12 cellular contexts compared by ENCODE assay signal in genomic region chr14:68736519-68736918, GRCh38. TPM values are rescaled to one million over a fixed set of nuclear protein-coding genes. Genes with fewer than 3 reads are reported as not detected.
DNase-seq lines count a peak whose midpoint lies in the region; ATAC-seq and TF ChIP-seq lines count a peak whose summit lies in the region.
"Had no signal": no experiment of that assay in that cellular context is flagged by ENCODE, and none has a peak within 500 bp of the region (broad histone marks: within the 10 kb centered on the region; RNA-seq: fewer than 3 reads in every experiment).

No MANE protein-coding gene starts in this region.

- no peaks in the 10 kb centered on the region for H3K36me3 ChIP-seq in GM23248 (ENCODE audit: low read depth)
- H3K36me3 ChIP-seq in lower lobe of right lung: no peaks in the 10 kb centered on the region

- H3K79me2 ChIP-seq in GM23248 (ENCODE audit: insufficient read depth): no peaks in the 10 kb centered on the region

- H4K20me1 ChIP-seq in GM23248 (ENCODE audit: insufficient read depth): no peaks in the 10 kb centered on the region

- WGBS in GM23248 (ENCODE audit: low coverage in 1 of 2, low lambda C conversion rate in 2 of 2, missing lambda C conversion rate in 2 of 2), 2 experiments: 38 to 40% methylated on average over 8 of the region's 8 CpGs

- peak overlapping the region; percentile 82 for H2AFZ ChIP-seq in GM23248

- H3K27ac ChIP-seq in GM23248: no peak overlapping the region
- H3K27ac ChIP-seq in lower lobe of right lung: peak overlapping the region; percentile 60
- H3K27ac ChIP-seq in skin epidermis: peak overlapping the region in 17 of 21 experiments; percentile 22 to 87 (median 50)
- H3K27ac ChIP-seq: KMS-11, SK-N-MC had no signal

- in situ Hi-C loops in GM23248 (cut with MboI): no loop called here

- TF ChIP-seq CTCF in lower lobe of right lung (IDR thresholded peaks at IDR 0.05): no peak

- H3K4me1 ChIP-seq in GM23248 (ENCODE audit: insufficient read depth) (no peaks in the 10 kb centered on the region; the same call in 1 of the 2 replicates), lower lobe of right lung (peaks cover 38% of the 10 kb centered on the region)

- H3K9me3 ChIP-seq in GM23248 (ENCODE audit: low read depth): no peaks in the 10 kb centered on the region
- no peaks in the 10 kb centered on the region for H3K9me3 ChIP-seq in lower lobe of right lung

- H3K9me3 Mint-ChIP-seq in central memory CD8-positive, alpha-beta T cell: no peaks in the 10 kb centered on the region

- H3K4me3 ChIP-seq in GM23248 (no peak overlapping the region), lower lobe of right lung (no peak overlapping the region), skin epidermis (no peak overlapping the region)
- H3K4me3 ChIP-seq: SK-N-MC had no signal

- peak; percentile 25 for DNase-seq in GM23248
- DNase-seq in central memory CD8-positive, alpha-beta T cell (ENCODE audit: low spot score in 2 of 2): no peak
- no peak for DNase-seq in lower lobe of right lung
- no peak for DNase-seq in superior temporal gyrus (ENCODE audit: extremely low spot score)
- no peak for DNase-seq in amniotic stem cell (lab: John Stamatoyannopoulos, UW)
- DNase-seq: cerebellar nuclear complex, substantia nigra had no signal

- no peaks in the 10 kb centered on the region for H3K27me3 ChIP-seq in GM23248 (replicated peaks; ENCODE audit: insufficient read depth)
- H3K27me3 ChIP-seq in lower lobe of right lung (ENCODE audit: low read depth): no peaks in the 10 kb centered on the region

- H3K9me2 ChIP-seq in GM23248 (ENCODE audit: insufficient read depth): no peaks in the 10 kb centered on the region

- no peak overlapping the region for H3K9ac ChIP-seq in GM23248
- H3K9ac ChIP-seq: KMS-11 had no signal

- H3F3A ChIP-seq in GM23248 (ENCODE audit: insufficient read depth): no peaks in the 10 kb centered on the region

- no peaks in the 10 kb centered on the region for H3K27me3 Mint-ChIP-seq in central memory CD8-positive, alpha-beta T cell

- no peak overlapping the region for H3K4me2 ChIP-seq in GM23248 (ENCODE audit: unreplicated experiment)
- H3K4me2 ChIP-seq: KMS-11 had no signal

- H3K36me3 Mint-ChIP-seq in central memory CD8-positive, alpha-beta T cell (ENCODE audit: insufficient read depth): no peaks in the 10 kb centered on the region

- H3K27ac Mint-ChIP-seq in central memory CD8-positive, alpha-beta T cell (ENCODE audit: low read depth): peak overlapping the region; percentile 87

- peaks cover 47% of the 10 kb centered on the region for H3K4me1 Mint-ChIP-seq in central memory CD8-positive, alpha-beta T cell

- no peak overlapping the region for H3K4me3 Mint-ChIP-seq in central memory CD8-positive, alpha-beta T cell

- ATAC-seq in central memory CD8-positive, alpha-beta T cell (replicated peaks; ENCODE audit: extremely low read depth, poor library complexity, severe bottlenecking): no peak
- ATAC-seq in lower lobe of right lung (peak in 1 of 2 donors; percentile 2), HG03196 (IDR thresholded peaks at IDR 0.05; ENCODE audit: unreplicated experiment) (no peak), HG02852 (IDR thresholded peaks at IDR 0.05; ENCODE audit: unreplicated experiment) (no peak)

- intact Hi-C loops in lower lobe of right lung (cut with DNase I): no loop called here

RNA-seq across cellular contexts. Expression of gene ZFP36L1, which starts 56.3 kb away (rescaled TPM):
- total RNA-seq in GM23248 (2014; rRNA removed; shearing (Covaris generic)): 88.0 and 92.9 TPM in 2 replicates
- 599 and 620 TPM in 2 replicates for polyA plus RNA-seq in GM23248 (2016; fragmentation: Nextera tagmentation; extraction: Ambion mirVana)
- 199 TPM for total RNA-seq in lower lobe of right lung
